Comparison of ENCODE assay signal across 24 cellular contexts in the genomic region with DNA sequence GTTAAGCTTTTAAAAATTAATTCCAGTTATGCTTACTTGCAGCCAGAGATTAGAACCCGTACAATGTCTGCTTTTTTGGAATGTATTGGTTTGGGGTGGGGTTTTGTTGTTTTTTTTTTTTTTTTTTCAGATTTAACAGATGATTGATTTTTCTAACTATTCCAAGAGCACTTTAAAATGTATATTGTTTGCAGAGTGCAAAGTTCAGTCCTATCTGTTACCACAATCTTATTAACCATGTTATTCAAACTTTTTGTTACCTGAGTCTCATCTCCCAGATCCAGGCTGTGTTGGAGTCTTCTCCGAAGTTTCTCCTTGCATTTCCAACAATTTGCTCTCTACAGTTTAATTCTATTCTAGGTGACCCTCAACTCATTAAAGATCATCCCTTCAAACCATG.
"Had no signal": no experiment of that assay in that cellular context is flagged by ENCODE, and none has a peak within 500 bp of the region (broad histone marks: within the 10 kb centered on the region; RNA-seq: fewer than 3 reads in every experiment).

No MANE protein-coding gene starts in this region.

- H3K27ac Mint-ChIP-seq: activated naive CD8-positive, alpha-beta T cell treated with anti-CD3 and anti-CD28 coated beads for 36 hours; endodermal cell had no signal

- H3K4me3 ChIP-seq: ascending aorta, esophagus muscularis mucosa, left ventricle myocardium inferior, mucosa of descending colon, ovary, psoas muscle, right atrium auricular region, spleen, suprapubic skin, tibial nerve had no signal

- H3K36me3 ChIP-seq: ascending aorta, brain microvascular endothelial cell, esophagus muscularis mucosa, left ventricle myocardium inferior, ovary, right atrium auricular region, spleen, suprapubic skin, tibial nerve had no signal

- H3K27me3 ChIP-seq: ascending aorta, brain microvascular endothelial cell, esophagus muscularis mucosa, ovary, right atrium auricular region, suprapubic skin, tibial nerve had no signal

- H3K27ac ChIP-seq: ascending aorta, brain microvascular endothelial cell, esophagus muscularis mucosa, left ventricle myocardium inferior, ovary, psoas muscle, right atrium auricular region, spleen, suprapubic skin, tibial nerve had no signal

- H3K9me3 Mint-ChIP-seq: activated naive CD8-positive, alpha-beta T cell treated with anti-CD3 and anti-CD28 coated beads for 36 hours; endodermal cell; nephron had no signal

- DNase-seq: activated CD4-positive, alpha-beta T cell treated with anti-CD3 and anti-CD28 coated beads for 4 hours; activated CD4-positive, alpha-beta T cell treated with anti-CD3 and anti-CD28 coated beads, Interleukin-2, amount 50 U/mL, for 48 hours; activated CD8-positive, alpha-beta memory T cell treated with anti-CD3 and anti-CD28 coated beads for 24 hours; activated effector memory CD4-positive, alpha-beta T cell treated with Interleukin-2 at 50 U/mL for 16 hours; activated naive CD4-positive, alpha-beta T cell treated with Interleukin-2 at 50 U/mL for 16 hours; activated naive CD8-positive, alpha-beta T cell treated with anti-CD3 and anti-CD28 coated beads for 36 hours; brain microvascular endothelial cell; cortex of kidney; endodermal cell; foreskin melanocyte; left ventricle myocardium inferior; ovary; psoas muscle; spleen; stimulated activated naive CD4-positive, alpha-beta T cell had no signal

- FAIRE-seq: islet of Langerhans, urothelium cell line had no signal

- H3K4me3 Mint-ChIP-seq: activated naive CD8-positive, alpha-beta T cell treated with anti-CD3 and anti-CD28 coated beads for 36 hours; endodermal cell had no signal

- H3K9me3 ChIP-seq: ascending aorta, esophagus muscularis mucosa, left ventricle myocardium inferior, mucosa of descending colon, ovary, psoas muscle, right atrium auricular region, spleen, suprapubic skin, tibial nerve had no signal

- H3K36me3 Mint-ChIP-seq: activated naive CD8-positive, alpha-beta T cell treated with anti-CD3 and anti-CD28 coated beads for 36 hours had no signal

- ATAC-seq: mucosa of descending colon, psoas muscle had no signal
